27 cellular contexts compared by ENCODE assay signal in genomic region chr1:223140551-223140950, GRCh38. TPM values are rescaled to one million over a fixed set of nuclear protein-coding genes. Genes with fewer than 3 reads are reported as not detected.
A peak's percentile ranks its signal among the peaks of the same experiment; 100 is the strongest.
DNase-seq lines count a peak whose midpoint lies in the region; ATAC-seq, FAIRE-seq and TF ChIP-seq lines count a peak whose summit lies in the region.
"Had no signal": no experiment of that assay in that cellular context is flagged by ENCODE, and none has a peak within 500 bp of the region (broad histone marks: within the 10 kb centered on the region; RNA-seq: fewer than 3 reads in every experiment).

No MANE protein-coding gene starts in this region.

- no peak overlapping the region for H4K5ac ChIP-seq in H1 (ENCODE audit: insufficient read length, low read depth, low read length)

- H3K79me2 ChIP-seq in H1 (ENCODE audit: control insufficient read depth in 1 of 2, insufficient read depth in 2 of 2, low read length in 2 of 2): no peaks in the 10 kb centered on the region

- no peak overlapping the region for H2BK12ac ChIP-seq in H1 (ENCODE audit: low read depth, low read length)

- no peak overlapping the region for H2BK20ac ChIP-seq in H1 (ENCODE audit: low read length)

- H3K79me1 ChIP-seq in H1 (ENCODE audit: low read depth, low read length): no peaks in the 10 kb centered on the region

- 89% methylated on average over 3 of the region's 3 CpGs; no CpG with 5 or more reads in 1 of the 2 experiments for WGBS in H1 (ENCODE audit: extremely low coverage in 1 of 2, insufficient coverage in 1 of 2, insufficient read length in 1 of 2, insufficient replicate concordance in 2 of 2, low coverage in 1 of 2, low lambda C conversion rate in 2 of 2, missing lambda C conversion rate in 1 of 2), 2 experiments
- WGBS in mesodermal cell (ENCODE audit: insufficient coverage in 2 of 2), 2 experiments: 86 to 88% methylated on average over 3 of the region's 3 CpGs
- 64% methylated on average over 3 of the region's 3 CpGs for WGBS in suprapubic skin

- TF ChIP-seq POLR2A in H1 (IDR thresholded peaks at IDR 0.05; ENCODE audit: control extremely low read depth in 1 of 2, low read depth in 2 of 2, low read length in 2 of 2) (no peak), suprapubic skin (IDR thresholded peaks at IDR 0.05) (no peak)

- ATAC-seq in HG03521 (IDR thresholded peaks at IDR 0.05; ENCODE audit: unreplicated experiment): no peak
- ATAC-seq: effector memory CD8-positive, alpha-beta T cell; GM12878; HepG2; left cardiac atrium; stimulated activated memory B cell treated with anti-CD40 and anti-IgM and Interleukin-4, amounts not matched to agents 10 μg/mL and 1 μg/mL and 100 μg/mL, for 72 hours had no signal

- H3K56ac ChIP-seq in H1 (replicated peaks; ENCODE audit: insufficient read length, low read depth, low read length): no peak overlapping the region

- no peak overlapping the region for H3K9ac ChIP-seq in H1 (replicated peaks in 1 of 4; ENCODE audit: extremely low read depth in 1 of 4, low read depth in 3 of 4, low read length in 3 of 4)

- H3K23ac ChIP-seq in H1 (ENCODE audit: insufficient read length): no peak overlapping the region

- no peak overlapping the region for H2BK15ac ChIP-seq in H1 (ENCODE audit: low read length)

- CTCF ChIA-PET in H1 (lab: Charles Lee; ENCODE audit: partially characterized antibody): interaction anchor here (1.0 to 5.5 kb wide), 12 partner anchors 6 to 543 kb away, joined by 3 to 36 read pairs (median 4); no protein-coding TSS in a partner anchor

- TF ChIP-seq EP300 in H1 (IDR thresholded peaks at IDR 0.05; ENCODE audit: borderline replicate concordance in 1 of 2, low read depth in 2 of 2, low read length in 2 of 2): no peak
- TF ChIP-seq EP300 in suprapubic skin (IDR thresholded peaks at IDR 0.05): no peak

- peak; percentile 27 for DNase-seq in NCI-H2171 treated with DMSO at 0.1 percent for 48 hours (lab: John Stamatoyannopoulos, UW)
- no peak for DNase-seq in NCI-H2171 (lab: John Stamatoyannopoulos, UW)
- no peak for DNase-seq in H1 (ENCODE audit: low read depth in 1 of 2, low spot score in 2 of 2)
- no peak for DNase-seq in suprapubic skin (ENCODE audit: low spot score in 2 of 2)
- DNase-seq in SW480 (ENCODE audit: low spot score): no peak
- no peak for DNase-seq in DMS53 treated with DMSO at 0.1 percent for 48 hours (lab: John Stamatoyannopoulos, UW; ENCODE audit: unreplicated experiment)
- DNase-seq: activated B cell treated with CpG ODN at 0.5 μM for 24 hours; activated CD4-positive, alpha-beta T cell treated with anti-CD3 and anti-CD28 coated beads, Interleukin-2, amount 50 U/mL, for 4 hours; activated CD8-positive, alpha-beta memory T cell treated with anti-CD3 and anti-CD28 coated beads, Interleukin-2, amount 50 U/mL, for 48 hours; AML-193; CD8-positive, alpha-beta memory T cell; DMS79 treated with DMSO at 0.1 percent for 48 hours; effector memory CD8-positive, alpha-beta T cell; left cardiac atrium; midbrain; NCI-H1092 treated with DMSO at 0.1 percent for 48 hours; NCI-H2081 treated with DMSO at 0.1 percent for 48 hours; NCI-H510A treated with DMSO at 0.1 percent for 48 hours; nephron progenitor cell; posterior cingulate gyrus had no signal

- H3K27ac ChIP-seq in H1 (ENCODE audit: low read depth, low read length) (no peak overlapping the region), mesodermal cell (ENCODE audit: low read depth, low read length, severe bottlenecking) (peak overlapping the region; percentile 41), suprapubic skin (peak overlapping the region; percentile 80)
- H3K27ac ChIP-seq: 22Rv1, thoracic aorta had no signal

- no peak overlapping the region for H2BK120ac ChIP-seq in H1 (replicated peaks; ENCODE audit: low read depth, low read length)

- no peak overlapping the region for H3K14ac ChIP-seq in H1 (ENCODE audit: insufficient read length)

- no peak for FAIRE-seq in H1 (lab: Jason Lieb, UNC)
- FAIRE-seq: GM12878, HepG2 had no signal

- no peaks in the 10 kb centered on the region for H4K20me1 ChIP-seq in H1 (replicated peaks in 1 of 2; ENCODE audit: control insufficient read depth in 1 of 2, insufficient read depth in 2 of 2, low read length in 2 of 2)

- H2AK5ac ChIP-seq in H1 (ENCODE audit: low read depth, low read length): no peak overlapping the region

- H3K36me3 ChIP-seq in H1 (ENCODE audit: control insufficient read depth in 2 of 4, insufficient read depth in 4 of 4, low read length in 3 of 4) (no peaks in the 10 kb centered on the region), mesodermal cell (ENCODE audit: control insufficient read depth, insufficient read depth, low read length) (no peaks in the 10 kb centered on the region), suprapubic skin (no peaks in the 10 kb centered on the region)
- H3K36me3 ChIP-seq: thoracic aorta had no signal

- TF ChIP-seq RAD21 in H1 (IDR thresholded peaks at IDR 0.05 in 1 of 2, conservative IDR thresholded peaks at IDR 0.05 in 1 of 2; ENCODE audit: low read depth in 2 of 2, low read length in 2 of 2): no peak

- H3K23me2 ChIP-seq in H1 (ENCODE audit: low read depth, low read length): no peaks in the 10 kb centered on the region

- H3K4me3 ChIP-seq in H1 (ENCODE audit: extremely low read depth in 1 of 4, insufficient read depth in 2 of 4, low read depth in 3 of 4, low read length in 4 of 4): no peak overlapping the region
- no peak overlapping the region for H3K4me3 ChIP-seq in mesodermal cell (ENCODE audit: extremely low read depth, insufficient read depth, low read length, poor library complexity, severe bottlenecking)
- H3K4me3 ChIP-seq in suprapubic skin: peak overlapping the region; percentile 17
- H3K4me3 ChIP-seq: GM12878, thoracic aorta had no signal

- H3K9me3 ChIP-seq in H1 (ENCODE audit: insufficient read depth in 2 of 2, low read depth in 1 of 2, low read length in 1 of 2): no peaks in the 10 kb centered on the region
- H3K9me3 ChIP-seq in mesodermal cell (ENCODE audit: control insufficient read depth, low read length): no peaks in the 10 kb centered on the region
- H3K9me3 ChIP-seq in suprapubic skin: no peaks in the 10 kb centered on the region
- H3K9me3 ChIP-seq: thoracic aorta had no signal

- H3K4me1 ChIP-seq in H1 (replicated peaks in 1 of 4; ENCODE audit: control insufficient read depth in 3 of 4, insufficient read depth in 4 of 4, low read length in 3 of 4) (peaks cover 2 to 12% (median 5%) of the 10 kb centered on the region in 4 experiments; a peak in 6 of 7 replicates), mesodermal cell (ENCODE audit: control insufficient read depth, insufficient read depth, low read length, poor library complexity, severe bottlenecking) (peaks cover 9% of the 10 kb centered on the region), suprapubic skin (peaks cover 72% of the 10 kb centered on the region)

- no peak overlapping the region for H3K4ac ChIP-seq in H1 (replicated peaks; ENCODE audit: insufficient read length, low read depth, low read length)

- H3K27me3 ChIP-seq in H1 (replicated peaks in 1 of 4; ENCODE audit: control insufficient read depth in 3 of 4, extremely low read depth in 1 of 4, insufficient read depth in 3 of 4, low read length in 3 of 4) (peaks cover 0 to 6% (median 4%) of the 10 kb centered on the region in 4 experiments; a peak in 4 of 7 replicates), suprapubic skin (no peaks in the 10 kb centered on the region)

- peak overlapping the region; percentile 55; the same call in 1 of the 2 replicates for H2AFZ ChIP-seq in H1 (ENCODE audit: low read length)

- no peak overlapping the region for H4K91ac ChIP-seq in H1 (replicated peaks; ENCODE audit: insufficient read length, low read length)

- H2BK5ac ChIP-seq in H1 (ENCODE audit: low read depth, low read length): no peak overlapping the region

- POLR2A ChIA-PET in H1 (lab: Charles Lee; ENCODE audit: partially characterized antibody): interaction anchor here (1.1 kb wide), 1 partner anchor 224 kb away, joined by 3 read pairs; the partner anchor contains the start of gene SUSD4

- no peak for TF ChIP-seq CTCF in H1 (IDR thresholded peaks at IDR 0.05; ENCODE audit: control extremely low read depth in 1 of 3, insufficient read depth in 1 of 3, low read depth in 1 of 3, low read length in 3 of 3)
- no peak for TF ChIP-seq CTCF in suprapubic skin (IDR thresholded peaks at IDR 0.05)

- H3K18ac ChIP-seq in H1 (ENCODE audit: extremely low read depth, low read length): no peak overlapping the region

- H3K4me2 ChIP-seq in H1 (ENCODE audit: insufficient read depth in 1 of 2, low read depth in 2 of 2, low read length in 2 of 2): no peak overlapping the region

- no peak overlapping the region for H4K8ac ChIP-seq in H1 (ENCODE audit: extremely low read depth, insufficient read depth, low read length)

TF ChIP-seq in H1, 55 proteins besides CTCF, POLR2A, EP300 and RAD21 (continues in another document):
- no peak for TF ChIP-seq E2F6 (IDR thresholded peaks at IDR 0.05)
- TF ChIP-seq NANOG (IDR thresholded peaks at IDR 0.05; ENCODE audit: insufficient read depth, low read depth, low read length, poor library complexity, severe bottlenecking): no peak
- TF ChIP-seq USF2 (IDR thresholded peaks at IDR 0.05; ENCODE audit: low read length): no peak
- no peak for TF ChIP-seq JUN (IDR thresholded peaks at IDR 0.05; ENCODE audit: low read depth, low read length)

RNA-seq across cellular contexts. Expression of gene TLR5, which starts 2.5 kb away (rescaled TPM):
- 0.35 and 0.94 TPM in 2 replicates for total RNA-seq in H1 (2021; fragmentation: NEBNext Ultra II Directional; extraction: Animal tissue kit (Norgen Biotek cat#: 25700))
- 0.20 and 0.74 TPM in 2 replicates for polyA plus RNA-seq in H1 (2011; rRNA removed)
- 0.62 TPM for polyA plus RNA-seq in H1 (2011; cell fraction: cytosol; rRNA removed)
- 1.5 TPM for polyA plus RNA-seq in H1 (2011; cell fraction: nucleus; rRNA removed)
- 1.0 to 1.3 TPM (median 1.1 TPM) in 4 replicates for polyA plus RNA-seq in H1 (2012, experiment 1 of 2)
- polyA plus RNA-seq in H1 (2012, experiment 2 of 2): 0.54 TPM
- 0.53 TPM for polyA plus RNA-seq in H1 (2013, experiment 1 of 2)
- 0.63 TPM for polyA plus RNA-seq in H1 (2013, experiment 2 of 2)
- 0.60 and 0.80 TPM in 2 replicates for polyA minus RNA-seq in H1 (2011; rRNA and poly(A)+ RNA removed)
- polyA minus RNA-seq in H1 (2011; cell fraction: cytosol; rRNA and poly(A)+ RNA removed): not detected
- 2.0 TPM for polyA minus RNA-seq in H1 (2011; cell fraction: nucleus; rRNA and poly(A)+ RNA removed)
- 0.88 TPM for polyA plus RNA-seq in mesodermal cell (2013, experiment 1 of 2)
- 1.9 TPM for polyA plus RNA-seq in mesodermal cell (2013, experiment 2 of 2)
- total RNA-seq in suprapubic skin: 10 to 100 TPM in 3 of 4 donors, 1 to 10 TPM in 1; 8.2 to 14.5 (median 12.3) TPM
- total RNA-seq: activated B cell treated with CpG ODN at 0.5 μM for 24 hours, HepG2 had no signal
- polyA plus RNA-seq: HepG2 had no signal
